Comparison of ENCODE assay signal across 8 cellular contexts in genomic region chr4:17336524-17336941, GRCh38.
DNase-seq lines count a peak whose midpoint lies in the region; ATAC-seq and TF ChIP-seq lines count a peak whose summit lies in the region.

No MANE protein-coding gene starts in this region.

- no peak overlapping the region for H3K4me3 ChIP-seq in GM12865 (ENCODE audit: low read depth, low read length)

- ATAC-seq in HG02763 (IDR thresholded peaks at IDR 0.05; ENCODE audit: unreplicated experiment) = peak; percentile 83

- TF ChIP-seq CTCF in GM12865 (IDR thresholded peaks at IDR 0.05; ENCODE audit: insufficient read depth, low read depth, low read length, missing control alignments) = no peak

- DNase-seq in GM12865 (ENCODE audit: low read depth) (peak; percentile 91), T-helper 9 cell (peak; percentile 58), NCI-H2081 (lab: John Stamatoyannopoulos, UW) (no peak), HuH-7 (ENCODE audit: low spot score) (no peak), ecto neural progenitor cell (ENCODE audit: low spot score) (no peak)
- peak; percentile 85 for DNase-seq in central memory CD4-positive, alpha-beta T cell
- DNase-seq in stimulated activated CD4-positive, alpha-beta T cell treated with anti-CD3 and anti-CD28 coated beads, TNF-alpha, amount 100 ng/mL, for 4 hours (ENCODE audit: low read depth in 3 of 3) = peak; percentile 31 to 58 (median 58)

Comparison
In these comparisons a context has a peak if more than half of its experiments do, and no peak if none do; other contexts are left out.
1. DNase-seq: peak in GM12865 (single experiment), T-helper 9 cell (single experiment), central memory CD4-positive, alpha-beta T cell (single experiment) and stimulated activated CD4-positive, alpha-beta T cell treated with anti-CD3 and anti-CD28 coated beads, TNF-alpha, amount 100 ng/mL, for 4 hours (3 of 3); none in NCI-H2081 (0 of 2), HuH-7 (single experiment) and ecto neural progenitor cell (single experiment).